In genomic region chr18:63433349-63433866, GRCh38 we compare ENCODE assay signal across 1 cellular context.
TF ChIP-seq lines count a peak whose summit lies in the region.

No MANE protein-coding gene starts in this region.

TF ChIP-seq in GM23338, 12 proteins besides CTCF, POLR2A, EP300 and RAD21 (continued from another document):
- TF ChIP-seq ZNF462 (CRISPR knock-in tag; IDR thresholded peaks at IDR 0.05) (no peak), EZH2phosphoT487 (IDR thresholded peaks at IDR 0.05; ENCODE audit: unreplicated experiment) (no peak), CREB1 (CRISPR knock-in tag; IDR thresholded peaks at IDR 0.05; ENCODE audit: low read depth) (no peak), ZNF331 (CRISPR knock-in tag; IDR thresholded peaks at IDR 0.05; ENCODE audit: low read depth) (no peak), ZNF114 (CRISPR knock-in tag; IDR thresholded peaks at IDR 0.05) (no peak), REST (IDR thresholded peaks at IDR 0.05; ENCODE audit: unreplicated experiment) (no peak)
